Comparison of ENCODE assay signal across 9 cellular contexts in genomic region chr3:134363381-134363755, GRCh38. TPM values are rescaled to one million over a fixed set of nuclear protein-coding genes. Genes with fewer than 3 reads are reported as not detected.
DNase-seq lines count a peak whose midpoint lies in the region; ATAC-seq, FAIRE-seq and TF ChIP-seq lines count a peak whose summit lies in the region.
"Had no signal": no experiment of that assay in that cellular context is flagged by ENCODE, and none has a peak within 500 bp of the region (broad histone marks: within the 10 kb centered on the region; RNA-seq: fewer than 3 reads in every experiment).

No MANE protein-coding gene starts in this region.

- H3K4me1 Mint-ChIP-seq in activated T-cell treated with anti-CD3 and anti-CD28 coated beads, Interleukin-2, amount 50 U/mL, for 72 hours (ENCODE audit: low read depth) = peaks cover 19% of the 10 kb centered on the region

- in situ Hi-C loops in mammary epithelial cell (cut with MboI; ENCODE audit: low sequenced_read_pairs in 2 of 2) = loop anchor here in 1 of 2 donors (5.0 to 10.0 kb wide), 2 partner anchors 56 to 111 kb away; no protein-coding TSS in a partner anchor
- in situ Hi-C loops in transverse colon (cut with MboI; ENCODE audit: low pct_ligation_motif_present in 1 of 4, low pct_unique_long_range_greater_than_20kb in 1 of 4, low sequenced_read_pairs in 3 of 4) = loop anchor here in 1 of 4 donors (10.0 kb wide), 1 partner anchor 49 kb away; no protein-coding TSS in a partner anchor

- H3K27ac Mint-ChIP-seq in activated T-cell treated with anti-CD3 and anti-CD28 coated beads, Interleukin-2, amount 50 U/mL, for 72 hours = no peak overlapping the region

- dilution Hi-C loops in mammary epithelial cell (cut with HindIII; ENCODE audit: low sequenced_read_pairs) = no loop called here

- no peak for TF ChIP-seq EP300 in transverse colon (IDR thresholded peaks at IDR 0.05; ENCODE audit: low read depth)

- H3K4me1 ChIP-seq in mammary epithelial cell (ENCODE audit: insufficient read depth, low read length) (peaks cover 88% of the 10 kb centered on the region), transverse colon (peaks cover 30 to 71% (median 44%) of the 10 kb centered on the region in 4 donors)

- peaks cover 66% of the 10 kb centered on the region for H3K79me2 ChIP-seq in mammary epithelial cell (ENCODE audit: insufficient read depth, low read length)

- DNase-seq in activated T-cell treated with anti-CD3 and anti-CD28 coated beads, Interleukin-2, amount 50 U/mL, for 72 hours = no peak
- DNase-seq in activated T-cell treated with anti-CD3 and anti-CD28 coated beads, Interleukin-2, amount 50 U/mL, for 1 hour = no peak
- no peak for DNase-seq in mammary epithelial cell
- DNase-seq in mesenteric fat pad (ENCODE audit: low spot score) = peak; percentile 74
- no peak for DNase-seq in transverse colon
- DNase-seq in frontal cortex (ENCODE audit: low spot score in 2 of 2) = no peak

- H3K4me3 ChIP-seq in mammary epithelial cell (replicated peaks in 1 of 3; ENCODE audit: insufficient read depth in 1 of 3, low read depth in 2 of 3, low read length in 3 of 3) (no peak overlapping the region), transverse colon (peak overlapping the region in 3 of 4 donors; percentile 5 to 38 (median 24))

- H3K4me2 ChIP-seq in mammary epithelial cell (ENCODE audit: insufficient read depth, low read depth, low read length) = peak overlapping the region; percentile 84

- H3K36me3 ChIP-seq in mammary epithelial cell (ENCODE audit: insufficient read depth, low read length) (peaks cover 59% of the 10 kb centered on the region), transverse colon (peaks cover 0 to 13% (median 6%) of the 10 kb centered on the region in 4 donors)

- no peak for TF ChIP-seq POLR2A in transverse colon (IDR thresholded peaks at IDR 0.05)

- FAIRE-seq in frontal cortex (lab: Jason Lieb, UNC) = no peak

- CTCF ChIA-PET in mammary epithelial cell (lab: Charles Lee; ENCODE audit: low non-redundant PET) = interaction anchor here (1.0 kb wide), 1 partner anchor 110 kb away, joined by 3 read pairs; no protein-coding TSS in a partner anchor

- intact Hi-C loops in mammary epithelial cell (cut with micrococcal nuclease) (no loop called here), transverse colon (cut with DNase I; ENCODE audit: low total_unique reads) (no loop called here)

- H4K20me1 ChIP-seq in mammary epithelial cell (ENCODE audit: insufficient read depth, low read length) = no peaks in the 10 kb centered on the region

- no peaks in the 10 kb centered on the region for H3K9me3 Mint-ChIP-seq in activated T-cell treated with anti-CD3 and anti-CD28 coated beads, Interleukin-2, amount 50 U/mL, for 72 hours
- H3K9me3 Mint-ChIP-seq: IgD-negative memory B cell had no signal

- peak overlapping the region; percentile 61 to 75 for H3K4me3 Mint-ChIP-seq in activated T-cell treated with anti-CD3 and anti-CD28 coated beads, Interleukin-2, amount 50 U/mL, for 72 hours
- H3K4me3 Mint-ChIP-seq: IgD-negative memory B cell had no signal

- H3K27me3 ChIP-seq in mammary epithelial cell (ENCODE audit: insufficient read depth, low read length) = no peaks in the 10 kb centered on the region
- no peaks in the 10 kb centered on the region for H3K27me3 ChIP-seq in transverse colon

- H2AFZ ChIP-seq in mammary epithelial cell (ENCODE audit: low read depth, low read length) = no peak overlapping the region

- no peak for ATAC-seq in activated T-cell treated with anti-CD3 and anti-CD28 coated beads, Interleukin-2, amount 50 U/mL, for 72 hours (replicated peaks in 1 of 2)
- ATAC-seq in GM19397 (IDR thresholded peaks at IDR 0.05; ENCODE audit: unreplicated experiment) (no peak), GM19328 (IDR thresholded peaks at IDR 0.05; ENCODE audit: unreplicated experiment) (no peak)

- no peaks in the 10 kb centered on the region for H3K9me3 ChIP-seq in mammary epithelial cell (replicated peaks; ENCODE audit: insufficient read depth, low read length)
- H3K9me3 ChIP-seq in transverse colon = no peaks in the 10 kb centered on the region

- no peak overlapping the region for H3K9ac ChIP-seq in mammary epithelial cell (ENCODE audit: insufficient read depth, low read length)

- TF ChIP-seq CTCF in mammary epithelial cell (conservative IDR thresholded peaks at IDR 0.05 in 1 of 2, IDR thresholded peaks at IDR 0.05 in 1 of 2; ENCODE audit: extremely low read depth in 1 of 2, insufficient read depth in 1 of 2, low read depth in 1 of 2, low read length in 2 of 2) = no peak
- TF ChIP-seq CTCF in transverse colon (IDR thresholded peaks at IDR 0.05) = no peak

- no peaks in the 10 kb centered on the region for H3K36me3 Mint-ChIP-seq in activated T-cell treated with anti-CD3 and anti-CD28 coated beads, Interleukin-2, amount 50 U/mL, for 72 hours (ENCODE audit: insufficient read depth in 2 of 2)
- H3K36me3 Mint-ChIP-seq: IgD-negative memory B cell had no signal

- 57% methylated on average over 3 of the region's 3 CpGs for WGBS in mammary epithelial cell (ENCODE audit: low coverage, missing lambda C conversion rate)
- WGBS in transverse colon (ENCODE audit: low coverage in 1 of 2), 2 donors = 77% methylated on average over 3 of the region's 3 CpGs; no CpG with 5 or more reads in 1 of the 2 donors

- BruUV-seq in mammary epithelial cell (replicated peaks; lab: Mats Ljungman, UMichigan) = no TSS peak

- H3K27ac ChIP-seq in mammary epithelial cell (ENCODE audit: insufficient read depth, low read depth, low read length) (peak overlapping the region; percentile 28), transverse colon (peak overlapping the region; percentile 76 to 99 (median 96))

- peaks cover 20% of the 10 kb centered on the region for H3K27me3 Mint-ChIP-seq in activated T-cell treated with anti-CD3 and anti-CD28 coated beads, Interleukin-2, amount 50 U/mL, for 72 hours (ENCODE audit: low read depth)

RNA-seq across cellular contexts. Expression of gene AMOTL2, which starts 10.9 kb away (rescaled TPM):
- total RNA-seq in activated T-cell treated with anti-CD3 and anti-CD28 coated beads, Interleukin-2, amount 50 U/mL, for 72 hours = under 1 TPM in 1 of 2 donors, not detected in 1; 0.07 TPM
- 100 to 1,000 TPM; 116 to 144 TPM for total RNA-seq in mammary epithelial cell
- 47.5 TPM for polyA plus RNA-seq in mammary epithelial cell
- 86.1 TPM for polyA minus RNA-seq in mammary epithelial cell
- 272 TPM for total RNA-seq in mesenteric fat pad
- total RNA-seq in transverse colon = 10 to 100 TPM; 14.5 to 50.9 (median 23.8) TPM
- total RNA-seq in frontal cortex = 62.0 TPM
- polyA plus RNA-seq: IgD-negative memory B cell had no signal

Comparison
In these comparisons a context has a peak if more than half of its experiments do, and no peak if none do; other contexts are left out.
1. H3K4me3 ChIP-seq: peak in transverse colon (3 of 4); none in mammary epithelial cell (0 of 3).
2. RNA of gene AMOTL2, which starts 10.9 kb away (total RNA-seq): 272 TPM in mesenteric fat pad (single experiment), 116 to 144 TPM in mammary epithelial cell, 62.0 TPM in frontal cortex (single experiment) and 14.5 to 50.9 TPM in transverse colon; 0.07 TPM in activated T-cell treated with anti-CD3 and anti-CD28 coated beads, Interleukin-2, amount 50 U/mL, for 72 hours; every median in the first group is over 10 times any median in the second.